Comparison of ENCODE assay signal across 1 cellular context in the genomic region with DNA sequence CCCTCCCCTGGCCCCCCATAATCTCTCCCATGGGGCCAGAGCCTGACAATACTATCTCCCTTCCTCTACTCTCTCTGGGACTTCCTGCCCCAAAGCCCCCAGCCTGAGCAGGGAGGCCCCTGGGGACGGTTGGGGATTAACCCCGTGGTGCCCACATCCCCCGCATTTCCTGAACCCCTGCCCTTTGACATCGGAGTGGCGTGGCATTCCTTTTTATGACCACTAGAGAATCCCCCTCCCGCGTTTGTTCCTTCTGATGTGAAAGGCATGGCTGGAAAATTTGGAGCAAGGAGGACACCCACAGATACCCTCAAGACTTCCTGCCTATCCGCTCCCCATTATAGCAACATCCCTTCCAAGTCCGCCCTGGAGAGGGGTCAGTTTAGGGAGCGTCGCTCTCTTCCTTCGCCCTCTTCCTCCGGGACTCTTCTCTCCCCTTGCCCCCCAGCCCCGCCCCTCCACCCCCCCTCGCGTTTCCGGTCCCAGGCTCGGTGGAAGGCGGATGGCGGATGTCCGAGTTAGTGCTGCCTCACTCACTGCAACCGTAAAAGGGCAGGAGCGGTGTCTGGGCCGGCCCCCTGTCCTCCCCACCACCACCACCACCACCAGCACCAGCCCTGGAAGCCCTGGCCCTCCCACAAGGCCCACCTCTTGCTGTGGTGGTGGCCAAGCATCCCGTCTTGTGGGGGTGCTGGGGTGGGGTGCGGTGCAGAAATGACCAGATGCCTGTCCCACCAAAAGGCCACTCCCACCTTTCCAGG.
TF ChIP-seq lines count a peak whose summit lies in the region.

No MANE protein-coding gene starts in this region.

TF ChIP-seq in neural cell, 6 proteins besides CTCF, POLR2A, EP300 and RAD21:
- TF ChIP-seq POLR2AphosphoS5 (IDR thresholded peaks at IDR 0.05) = no peak
- TF ChIP-seq EZH2 (IDR thresholded peaks at IDR 0.05; ENCODE audit: borderline replicate concordance, insufficient read depth, low read length, poor library complexity, severe bottlenecking) = no peak
- TF ChIP-seq, protein P1, sequence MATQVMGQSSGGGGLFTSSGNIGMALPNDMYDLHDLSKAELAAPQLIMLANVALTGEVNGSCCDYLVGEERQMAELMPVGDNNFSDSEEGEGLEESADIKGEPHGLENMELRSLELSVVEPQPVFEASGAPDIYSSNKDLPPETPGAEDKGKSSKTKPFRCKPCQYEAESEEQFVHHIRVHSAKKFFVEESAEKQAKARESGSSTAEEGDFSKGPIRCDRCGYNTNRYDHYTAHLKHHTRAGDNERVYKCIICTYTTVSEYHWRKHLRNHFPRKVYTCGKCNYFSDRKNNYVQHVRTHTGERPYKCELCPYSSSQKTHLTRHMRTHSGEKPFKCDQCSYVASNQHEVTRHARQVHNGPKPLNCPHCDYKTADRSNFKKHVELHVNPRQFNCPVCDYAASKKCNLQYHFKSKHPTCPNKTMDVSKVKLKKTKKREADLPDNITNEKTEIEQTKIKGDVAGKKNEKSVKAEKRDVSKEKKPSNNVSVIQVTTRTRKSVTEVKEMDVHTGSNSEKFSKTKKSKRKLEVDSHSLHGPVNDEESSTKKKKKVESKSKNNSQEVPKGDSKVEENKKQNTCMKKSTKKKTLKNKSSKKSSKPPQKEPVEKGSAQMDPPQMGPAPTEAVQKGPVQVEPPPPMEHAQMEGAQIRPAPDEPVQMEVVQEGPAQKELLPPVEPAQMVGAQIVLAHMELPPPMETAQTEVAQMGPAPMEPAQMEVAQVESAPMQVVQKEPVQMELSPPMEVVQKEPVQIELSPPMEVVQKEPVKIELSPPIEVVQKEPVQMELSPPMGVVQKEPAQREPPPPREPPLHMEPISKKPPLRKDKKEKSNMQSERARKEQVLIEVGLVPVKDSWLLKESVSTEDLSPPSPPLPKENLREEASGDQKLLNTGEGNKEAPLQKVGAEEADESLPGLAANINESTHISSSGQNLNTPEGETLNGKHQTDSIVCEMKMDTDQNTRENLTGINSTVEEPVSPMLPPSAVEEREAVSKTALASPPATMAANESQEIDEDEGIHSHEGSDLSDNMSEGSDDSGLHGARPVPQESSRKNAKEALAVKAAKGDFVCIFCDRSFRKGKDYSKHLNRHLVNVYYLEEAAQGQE (IDR thresholded peaks at IDR 0.05; ENCODE audit: borderline replicate concordance) = no peak
- no peak for TF ChIP-seq MXI1 (conservative IDR thresholded peaks at IDR 0.05; ENCODE audit: poor library complexity, severe bottlenecking)
- TF ChIP-seq SMC3 (conservative IDR thresholded peaks at IDR 0.05; ENCODE audit: poor library complexity) = no peak
- TF ChIP-seq TAF1 (IDR thresholded peaks at IDR 0.05; ENCODE audit: low read depth) = no peak
